ENCODE assay signal across 8 cellular contexts in genomic region chr11:61747389-61748285, GRCh38. TPM values are rescaled to one million over a fixed set of nuclear protein-coding genes. Genes with fewer than 3 reads are reported as not detected.
DNase-seq lines count a peak whose midpoint lies in the region; ATAC-seq and TF ChIP-seq lines count a peak whose summit lies in the region.

No MANE protein-coding gene starts in this region.

- ATAC-seq in HG02678 (IDR thresholded peaks at IDR 0.05; ENCODE audit: unreplicated experiment): no peak

- no peak overlapping the region for H3K4me3 ChIP-seq in fibroblast of lung (replicated peaks in 1 of 4; ENCODE audit: control extremely low read depth in 1 of 4, insufficient read depth in 1 of 4, low read depth in 3 of 4, low read length in 4 of 4)

- H3K36me3 ChIP-seq in fibroblast of lung (ENCODE audit: control insufficient read depth, insufficient read depth, low read length): no peaks in the 10 kb centered on the region

- H3K4me2 ChIP-seq in fibroblast of lung (ENCODE audit: extremely low read depth, insufficient read depth, low read length): no peak overlapping the region

- H3K27me3 ChIP-seq in fibroblast of lung (ENCODE audit: control insufficient read depth, insufficient read depth, low read length): no peaks in the 10 kb centered on the region

- H3K27me3 Mint-ChIP-seq in type B pancreatic cell: peaks cover 9% of the 10 kb centered on the region

- no peaks in the 10 kb centered on the region for H3K9me3 Mint-ChIP-seq in type B pancreatic cell

- DNase-seq in D341Med (ENCODE audit: low spot score) (peak; percentile 87), H4 (ENCODE audit: low spot score) (peak; percentile 46), NCI-H2227 (lab: John Stamatoyannopoulos, UW; ENCODE audit: unreplicated experiment) (peak; percentile 50), fibroblast of lung (ENCODE audit: low read depth in 2 of 2) (peak; percentile 58 to 65), myocyte (ENCODE audit: low read depth) (peak; percentile 71), type B pancreatic cell (ENCODE audit: extremely low spot score, unreplicated experiment) (peak; percentile 85)
- peak; percentile 79 for DNase-seq in activated CD8-positive, alpha-beta memory T cell treated with anti-CD3 and anti-CD28 coated beads, Interleukin-2, amount 50 U/mL, for 48 hours

- peaks cover 10% of the 10 kb centered on the region for H3K4me1 Mint-ChIP-seq in type B pancreatic cell (ENCODE audit: unreplicated experiment)

- no peaks in the 10 kb centered on the region for H4K20me1 ChIP-seq in fibroblast of lung (ENCODE audit: control insufficient read depth, extremely low read depth, insufficient read depth, low read length)

- no peak overlapping the region for H2AFZ ChIP-seq in fibroblast of lung (ENCODE audit: low read length)

- no peak overlapping the region for H3K27ac Mint-ChIP-seq in type B pancreatic cell

- H3K36me3 Mint-ChIP-seq in type B pancreatic cell: no peaks in the 10 kb centered on the region

- H3K79me2 ChIP-seq in fibroblast of lung (ENCODE audit: control insufficient read depth, insufficient read depth, low read length): no peaks in the 10 kb centered on the region

- no peak overlapping the region for H3K27ac ChIP-seq in fibroblast of lung (ENCODE audit: insufficient read depth, low read length)

- TF ChIP-seq CTCF in fibroblast of lung (conservative IDR thresholded peaks at IDR 0.05 in 1 of 2, IDR thresholded peaks at IDR 0.05 in 1 of 2; ENCODE audit: low read depth in 1 of 2, low read length in 2 of 2): peak; percentile 60 to 85
- TF ChIP-seq CTCF in type B pancreatic cell (conservative IDR thresholded peaks at IDR 0.05): peak; percentile 93

- H3K9ac ChIP-seq in fibroblast of lung (ENCODE audit: insufficient read depth, low read length): no peak overlapping the region

- no peaks in the 10 kb centered on the region for H3K9me3 ChIP-seq in fibroblast of lung (ENCODE audit: control insufficient read depth, insufficient read depth, low read depth, low read length)

- peaks cover 3% of the 10 kb centered on the region for H3K4me1 ChIP-seq in fibroblast of lung (ENCODE audit: control insufficient read depth, extremely low read depth, insufficient read depth, low read length)

- no peak overlapping the region for H3K4me3 Mint-ChIP-seq in type B pancreatic cell

RNA-seq across cellular contexts. Expression of gene MYRF, which starts 4.8 kb away (rescaled TPM):
- total RNA-seq in H4 (2014; rRNA removed; shearing (Covaris generic)): 1.0 and 1.2 TPM in 2 replicates
- total RNA-seq in fibroblast of lung: under 0.01 and 0.17 TPM in 2 replicates
- 0.10 and 0.11 TPM in 2 replicates for polyA plus RNA-seq in fibroblast of lung
- 0.27 and 0.28 TPM in 2 replicates for polyA plus RNA-seq in fibroblast of lung (2012)
- polyA minus RNA-seq in fibroblast of lung (ENCODE audit: low replicate concordance): 0.30 and 0.67 TPM in 2 replicates
- total RNA-seq in myocyte: 0.03 TPM in 1 of 2 replicates, not detected in the other
- polyA plus RNA-seq in myocyte (2012): 0.10 TPM
- total RNA-seq in type B pancreatic cell (ENCODE audit: low replicate concordance): 29.6 and 62.1 TPM in 2 replicates

RNA-seq across cellular contexts. Expression of gene TMEM258, which starts 44.8 kb away (rescaled TPM):
- total RNA-seq in H4 (2014; rRNA removed; shearing (Covaris generic)): 133 and 142 TPM in 2 replicates
- total RNA-seq in fibroblast of lung: 118 and 173 TPM in 2 replicates
- polyA plus RNA-seq in fibroblast of lung: 245 and 281 TPM in 2 replicates
- 362 and 389 TPM in 2 replicates for polyA plus RNA-seq in fibroblast of lung (2012)
- 139 and 220 TPM in 2 replicates for polyA minus RNA-seq in fibroblast of lung (ENCODE audit: low replicate concordance)
- 33.0 and 36.7 TPM in 2 replicates for total RNA-seq in myocyte
- 372 TPM for polyA plus RNA-seq in myocyte (2012)
- 158 and 162 TPM in 2 replicates for total RNA-seq in type B pancreatic cell (ENCODE audit: low replicate concordance)

RNA-seq across cellular contexts. Expression of gene FEN1, which starts 45.1 kb away (rescaled TPM):
- total RNA-seq in H4 (2014; rRNA removed; shearing (Covaris generic)): 104 and 118 TPM in 2 replicates
- total RNA-seq in fibroblast of lung (3.6 and 3.8 TPM in 2 replicates), myocyte (13.4 and 13.9 TPM in 2 replicates), type B pancreatic cell (ENCODE audit: low replicate concordance) (27.7 and 44.6 TPM in 2 replicates)
- polyA plus RNA-seq in fibroblast of lung: 14.0 and 35.1 TPM in 2 replicates
- polyA plus RNA-seq in fibroblast of lung (2012): 20.7 and 47.1 TPM in 2 replicates
- polyA minus RNA-seq in fibroblast of lung (ENCODE audit: low replicate concordance): 33.2 and 49.1 TPM in 2 replicates
- polyA plus RNA-seq in myocyte (2012): 14.1 TPM

Comparison
In these comparisons a context has a peak if more than half of its experiments do, and no peak if none do; other contexts are left out.
1. RNA of gene MYRF, which starts 4.8 kb away (total RNA-seq): 29.6 to 62.1 TPM in type B pancreatic cell; 1.0 to 1.2 TPM in H4, under 0.01 to 0.17 TPM in fibroblast of lung and 0.03 TPM in myocyte; every median in the first group is over 10 times any median in the second.
2. Peak in every context shown above with its lines, with median percentiles within 50 percentile points of each other: DNase-seq.